ENCODE assay signal across 24 cellular contexts in genomic region chr9:107208121-107208520, GRCh38.
DNase-seq lines count a peak whose midpoint lies in the region; ATAC-seq and TF ChIP-seq lines count a peak whose summit lies in the region.
"Had no signal": no experiment of that assay in that cellular context is flagged by ENCODE, and none has a peak within 500 bp of the region (broad histone marks: within the 10 kb centered on the region; RNA-seq: fewer than 3 reads in every experiment).

No MANE protein-coding gene starts in this region.

- H4K20me1 ChIP-seq in mammary epithelial cell (ENCODE audit: insufficient read depth, low read length), result no peaks in the 10 kb centered on the region
- H4K20me1 ChIP-seq in SK-N-SH (ENCODE audit: insufficient read depth), result no peaks in the 10 kb centered on the region

- no peaks in the 10 kb centered on the region for H3F3A ChIP-seq in SK-N-SH (replicated peaks; ENCODE audit: insufficient read depth)

- H3K36me3 ChIP-seq in mammary epithelial cell (ENCODE audit: insufficient read depth, low read length) (no peaks in the 10 kb centered on the region), SK-N-SH (replicated peaks in 1 of 2; ENCODE audit: control insufficient read depth in 1 of 2, insufficient read depth in 2 of 2, low read length in 1 of 2) (no peaks in the 10 kb centered on the region)

- no peaks in the 10 kb centered on the region for H3K79me2 ChIP-seq in mammary epithelial cell (ENCODE audit: insufficient read depth, low read length)
- H3K79me2 ChIP-seq in SK-N-SH (ENCODE audit: insufficient read depth), result no peaks in the 10 kb centered on the region

- H3K4me2 ChIP-seq in mammary epithelial cell (ENCODE audit: insufficient read depth, low read depth, low read length) (no peak overlapping the region), SK-N-SH (0 out of 2 replicates have a peak overlapping the region, but pooled peaks have one; percentile 25)

- H3K4me1 ChIP-seq in mammary epithelial cell (ENCODE audit: insufficient read depth, low read length), result peaks cover 3% of the 10 kb centered on the region
- 0 out of 4 replicates have a peak, but pooled peaks cover 0 to 1% of the 10 kb centered on the region in 2 experiments for H3K4me1 ChIP-seq in SK-N-SH (ENCODE audit: control insufficient read depth in 1 of 2, insufficient read depth in 2 of 2, low read depth in 1 of 2, low read length in 1 of 2)

- H3K27me3 ChIP-seq in mammary epithelial cell (ENCODE audit: insufficient read depth, low read length), result no peaks in the 10 kb centered on the region
- no peaks in the 10 kb centered on the region for H3K27me3 ChIP-seq in SK-N-SH (ENCODE audit: insufficient read depth)

- in situ Hi-C loops in mammary epithelial cell (cut with MboI; ENCODE audit: low sequenced_read_pairs in 2 of 2), result no loop called here

- peaks cover 18% of the 10 kb centered on the region for H3K9me3 Mint-ChIP-seq in MCF 10A (ENCODE audit: unreplicated experiment)
- no peaks in the 10 kb centered on the region for H3K9me3 Mint-ChIP-seq in stimulated activated effector memory CD8-positive, alpha-beta T cell treated with anti-CD3 and anti-CD28 coated beads, Interleukin-12 subunit alpha, Interleukin-12 subunit beta, amount 100 ng/mL, for 72 hours
- H3K9me3 Mint-ChIP-seq in activated CD4-positive, alpha-beta T cell treated with anti-CD3 and anti-CD28 coated beads, Interleukin-2, amount 10 ng/mL, durations not matched to agents 7 days and 5 days, result no peaks in the 10 kb centered on the region
- H3K9me3 Mint-ChIP-seq: activated B cell treated with CpG ODN at 0.5 μM for 24 hours; activated T-helper 2 cell treated with anti-CD3 and anti-CD28 coated beads, Interferon-gamma antibody, Interleukin-2, Interleukin-4, amounts not matched to agents 10 μg/mL and 5 μg/mL and 100 μg/mL, durations not matched to agents 14 hours and 24 hours and 36 hours; CD8-positive, alpha-beta T cell had no signal

- H3K4me3 Mint-ChIP-seq in MCF 10A (ENCODE audit: unreplicated experiment), result no peak overlapping the region
- no peak overlapping the region for H3K4me3 Mint-ChIP-seq in stimulated activated effector memory CD8-positive, alpha-beta T cell treated with anti-CD3 and anti-CD28 coated beads, Interleukin-12 subunit alpha, Interleukin-12 subunit beta, amount 100 ng/mL, for 72 hours
- no peak overlapping the region for H3K4me3 Mint-ChIP-seq in activated CD4-positive, alpha-beta T cell treated with anti-CD3 and anti-CD28 coated beads, Interleukin-2, amount 10 ng/mL, durations not matched to agents 7 days and 5 days
- H3K4me3 Mint-ChIP-seq: activated B cell treated with CpG ODN at 0.5 μM for 24 hours; CD8-positive, alpha-beta T cell; central memory CD8-positive, alpha-beta T cell; neural crest cell; type B pancreatic cell had no signal

- H3K4me1 Mint-ChIP-seq in MCF 10A (ENCODE audit: insufficient read depth, unreplicated experiment), result peaks cover 5% of the 10 kb centered on the region
- H3K4me1 Mint-ChIP-seq in stimulated activated effector memory CD8-positive, alpha-beta T cell treated with anti-CD3 and anti-CD28 coated beads, Interleukin-12 subunit alpha, Interleukin-12 subunit beta, amount 100 ng/mL, for 72 hours, result peaks cover 10% of the 10 kb centered on the region
- peaks cover 4% of the 10 kb centered on the region for H3K4me1 Mint-ChIP-seq in activated CD4-positive, alpha-beta T cell treated with anti-CD3 and anti-CD28 coated beads, Interleukin-2, amount 10 ng/mL, durations not matched to agents 7 days and 5 days

- 79% methylated on average over 2 of the region's 3 CpGs for WGBS in mammary epithelial cell (ENCODE audit: low coverage, missing lambda C conversion rate)
- 44% methylated on average over 3 of the region's 3 CpGs for WGBS in SK-N-SH (ENCODE audit: low lambda C conversion rate)

- no peaks in the 10 kb centered on the region for H3K27me3 Mint-ChIP-seq in MCF 10A (ENCODE audit: insufficient read depth, unreplicated experiment)
- peaks cover 4% of the 10 kb centered on the region for H3K27me3 Mint-ChIP-seq in activated CD4-positive, alpha-beta T cell treated with anti-CD3 and anti-CD28 coated beads, Interleukin-2, amount 10 ng/mL, durations not matched to agents 7 days and 5 days
- H3K27me3 Mint-ChIP-seq: type B pancreatic cell had no signal

- H3K9me2 ChIP-seq in SK-N-SH, result no peaks in the 10 kb centered on the region

- dilution Hi-C loops in mammary epithelial cell (cut with HindIII; ENCODE audit: low sequenced_read_pairs), result no loop called here

- no peak for TF ChIP-seq CTCF in MCF 10A (IDR thresholded peaks at IDR 0.05; ENCODE audit: unreplicated experiment)
- no peak for TF ChIP-seq CTCF in mammary epithelial cell (conservative IDR thresholded peaks at IDR 0.05 in 1 of 2, IDR thresholded peaks at IDR 0.05 in 1 of 2; ENCODE audit: extremely low read depth in 1 of 2, insufficient read depth in 1 of 2, low read depth in 1 of 2, low read length in 2 of 2)
- TF ChIP-seq CTCF in SK-N-SH (IDR thresholded peaks at IDR 0.05), result no peak
- no peak for TF ChIP-seq CTCF in fibroblast of pulmonary artery (IDR thresholded peaks at IDR 0.05; ENCODE audit: low read length, missing control alignments)

- DNase-seq in MCF 10A (ENCODE audit: unreplicated experiment), result peak; percentile 10
- no peak for DNase-seq in mammary epithelial cell
- DNase-seq in SK-N-SH, result no peak
- peak; percentile 46 for DNase-seq in fibroblast of pulmonary artery (ENCODE audit: low read depth)
- no peak for DNase-seq in stimulated activated effector memory CD8-positive, alpha-beta T cell treated with anti-CD3 and anti-CD28 coated beads, Interleukin-12 subunit alpha, Interleukin-12 subunit beta, amount 100 ng/mL, for 72 hours (ENCODE audit: low spot score in 2 of 2)
- DNase-seq in activated CD4-positive, alpha-beta T cell treated with anti-CD3 and anti-CD28 coated beads, Interleukin-2, amount 10 ng/mL, durations not matched to agents 7 days and 5 days, result no peak
- no peak for DNase-seq in MV-4-11 (lab: John Stamatoyannopoulos, UW)
- DNase-seq in stimulated activated CD4-positive, alpha-beta T cell treated with anti-CD3 and anti-CD28 coated beads, Interleukin-2, amount 100 ng/mL, for 48 hours, result no peak
- DNase-seq: activated B cell treated with CpG ODN at 0.5 μM for 24 hours; CD8-positive, alpha-beta T cell; DMS79 treated with DMSO at 0.1 percent for 48 hours; effector CD4-positive, alpha-beta T cell; H7; Karpas-422; left cardiac atrium; NCI-H1105 treated with DMSO at 0.1 percent for 48 hours; NCI-H526 treated with DMSO at 0.1 percent for 48 hours; retina; stimulated activated naive CD4-positive, alpha-beta T cell treated with Interleukin-2 at 50 U/mL for 16 hours; T-helper 2 cell had no signal

- H2AFZ ChIP-seq in mammary epithelial cell (ENCODE audit: low read depth, low read length), result no peak overlapping the region
- peak overlapping the region; percentile 37; the same call in 1 of the 2 replicates for H2AFZ ChIP-seq in SK-N-SH (ENCODE audit: low read depth)

- H3K27ac ChIP-seq in mammary epithelial cell (ENCODE audit: insufficient read depth, low read depth, low read length) (no peak overlapping the region), SK-N-SH (ENCODE audit: low read depth in 2 of 2, low read length in 1 of 2) (no peak overlapping the region)

- no peak overlapping the region for H3K27ac Mint-ChIP-seq in MCF 10A (ENCODE audit: low read depth, unreplicated experiment)
- H3K27ac Mint-ChIP-seq in stimulated activated effector memory CD8-positive, alpha-beta T cell treated with anti-CD3 and anti-CD28 coated beads, Interleukin-12 subunit alpha, Interleukin-12 subunit beta, amount 100 ng/mL, for 72 hours, result no peak overlapping the region
- no peak overlapping the region for H3K27ac Mint-ChIP-seq in activated CD4-positive, alpha-beta T cell treated with anti-CD3 and anti-CD28 coated beads, Interleukin-2, amount 10 ng/mL, durations not matched to agents 7 days and 5 days
- H3K27ac Mint-ChIP-seq: activated B cell treated with CpG ODN at 0.5 μM for 24 hours; activated T-helper 2 cell treated with anti-CD3 and anti-CD28 coated beads, Interferon-gamma antibody, Interleukin-2, Interleukin-4, amounts not matched to agents 10 μg/mL and 5 μg/mL and 100 μg/mL, durations not matched to agents 14 hours and 24 hours and 36 hours; CD8-positive, alpha-beta T cell; type B pancreatic cell had no signal

- POLR2A ChIA-PET in MCF 10A (lab: Yijun Ruan, JAX), result interaction anchor here (0.6 kb wide), 1 partner anchor 77 kb away, joined by 3 read pairs; no protein-coding TSS in a partner anchor
- POLR2A ChIA-PET in SK-N-SH (lab: Yijun Ruan, JAX), result no interaction called here
- POLR2A ChIA-PET in activated CD4-positive, alpha-beta T cell treated with anti-CD3 and anti-CD28 coated beads, Interleukin-2, amount 10 ng/mL, durations not matched to agents 7 days and 5 days (lab: Charles Lee), result no interaction called here

- TF ChIP-seq RAD21 in SK-N-SH (IDR thresholded peaks at IDR 0.05; ENCODE audit: low read length), result no peak

- ATAC-seq in stimulated activated effector memory CD8-positive, alpha-beta T cell treated with anti-CD3 and anti-CD28 coated beads, Interleukin-12 subunit alpha, Interleukin-12 subunit beta, amount 100 ng/mL, for 72 hours, result peak; percentile 87
- ATAC-seq: CD8-positive, alpha-beta T cell; left cardiac atrium had no signal

- H3K36me3 Mint-ChIP-seq in MCF 10A (ENCODE audit: insufficient read depth, unreplicated experiment), result no peaks in the 10 kb centered on the region
- H3K36me3 Mint-ChIP-seq in stimulated activated effector memory CD8-positive, alpha-beta T cell treated with anti-CD3 and anti-CD28 coated beads, Interleukin-12 subunit alpha, Interleukin-12 subunit beta, amount 100 ng/mL, for 72 hours, result no peaks in the 10 kb centered on the region
- no peaks in the 10 kb centered on the region for H3K36me3 Mint-ChIP-seq in activated CD4-positive, alpha-beta T cell treated with anti-CD3 and anti-CD28 coated beads, Interleukin-2, amount 10 ng/mL, durations not matched to agents 7 days and 5 days (ENCODE audit: low read depth)
- H3K36me3 Mint-ChIP-seq: CD8-positive, alpha-beta T cell; type B pancreatic cell had no signal

- TF ChIP-seq EP300 in SK-N-SH (IDR thresholded peaks at IDR 0.05; ENCODE audit: borderline replicate concordance in 1 of 2, low read depth in 1 of 2, low read length in 1 of 2), result no peak

- H3K4me3 ChIP-seq in mammary epithelial cell (replicated peaks in 1 of 3; ENCODE audit: insufficient read depth in 1 of 3, low read depth in 2 of 3, low read length in 3 of 3), result no peak overlapping the region
- H3K4me3 ChIP-seq in SK-N-SH (ENCODE audit: low read depth in 2 of 2, low read length in 1 of 2), result no peak overlapping the region
- no peak overlapping the region for H3K4me3 ChIP-seq in fibroblast of pulmonary artery (replicated peaks; ENCODE audit: low read depth, low read length)

- BruUV-seq in MCF 10A (replicated peaks; lab: Mats Ljungman, UMichigan) (no TSS peak), mammary epithelial cell (replicated peaks; lab: Mats Ljungman, UMichigan) (no TSS peak)

- CTCF ChIA-PET in MCF 10A (lab: Yijun Ruan, JAX) (no interaction called here), mammary epithelial cell (lab: Charles Lee; ENCODE audit: low non-redundant PET) (no interaction called here), SK-N-SH (lab: Yijun Ruan, JAX) (no interaction called here)
- CTCF ChIA-PET in activated CD4-positive, alpha-beta T cell treated with anti-CD3 and anti-CD28 coated beads, Interleukin-2, amount 10 ng/mL, durations not matched to agents 7 days and 5 days (lab: Charles Lee), result no interaction called here

- intact Hi-C loops in MCF 10A (cut with micrococcal nuclease), result no loop called here
- intact Hi-C loops in mammary epithelial cell (cut with micrococcal nuclease), result no loop called here

- H3K9ac ChIP-seq in mammary epithelial cell (ENCODE audit: insufficient read depth, low read length) (no peak overlapping the region), SK-N-SH (no peak overlapping the region)

- H3K9me3 ChIP-seq in mammary epithelial cell (replicated peaks; ENCODE audit: insufficient read depth, low read length) (peaks cover 2% of the 10 kb centered on the region), SK-N-SH (no peaks in the 10 kb centered on the region)

Comparison
In these comparisons a context has a peak if more than half of its experiments do, and no peak if none do; other contexts are left out.
1. DNase-seq: peak in MCF 10A (single experiment) and fibroblast of pulmonary artery (single experiment); none in mammary epithelial cell (single experiment), SK-N-SH (single experiment), stimulated activated effector memory CD8-positive, alpha-beta T cell treated with anti-CD3 and anti-CD28 coated beads, Interleukin-12 subunit alpha, Interleukin-12 subunit beta, amount 100 ng/mL, for 72 hours (0 of 2), activated CD4-positive, alpha-beta T cell treated with anti-CD3 and anti-CD28 coated beads, Interleukin-2, amount 10 ng/mL, durations not matched to agents 7 days and 5 days (single experiment), MV-4-11 (single experiment) and stimulated activated CD4-positive, alpha-beta T cell treated with anti-CD3 and anti-CD28 coated beads, Interleukin-2, amount 100 ng/mL, for 48 hours (0 of 2).